In the genomic region with DNA sequence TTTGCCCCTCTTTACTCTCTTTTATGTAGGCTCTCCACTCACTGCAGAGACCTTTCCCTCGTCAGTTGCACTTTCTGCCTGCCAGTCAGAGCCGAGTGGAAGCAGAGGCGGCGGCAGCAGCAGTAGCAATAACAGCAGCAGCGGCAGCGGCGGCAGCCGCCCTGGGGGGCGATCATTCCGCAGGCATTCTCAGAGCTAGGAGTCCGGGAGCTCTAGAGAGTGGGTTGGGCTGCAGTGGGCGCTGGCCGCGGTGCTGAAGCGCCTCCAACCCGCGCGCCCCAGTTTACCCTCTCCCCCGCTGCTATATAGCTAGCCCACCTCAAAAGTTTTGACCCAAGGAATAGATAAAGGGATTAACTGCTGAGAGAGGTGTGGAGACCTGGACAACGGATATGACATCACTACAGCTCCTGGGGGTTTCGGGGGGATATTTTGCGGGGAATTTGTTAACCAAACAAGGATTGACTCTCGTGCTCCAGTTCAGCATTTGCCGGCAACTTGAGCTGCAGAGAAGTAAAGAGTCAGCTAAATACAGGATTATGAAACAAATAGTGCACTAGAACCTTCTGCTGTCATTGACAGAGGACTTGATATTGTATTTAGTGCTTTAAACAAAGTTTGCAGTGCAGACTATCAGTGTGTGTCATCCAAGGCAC, we compare ENCODE assay signal across 8 cellular contexts. TPM values are rescaled to one million over a fixed set of nuclear protein-coding genes. Genes with fewer than 3 reads are reported as not detected.
DNase-seq lines count a peak whose midpoint lies in the region; ATAC-seq and TF ChIP-seq lines count a peak whose summit lies in the region.

A gene (minus strand): TSS at position 97 of the 656 bp plus-strand sequence.

- no peak within 1 kb of the TSS for H3K9ac ChIP-seq in mammary epithelial cell (ENCODE audit: insufficient read depth, low read length)

- CTCF ChIA-PET in mammary epithelial cell (lab: Charles Lee; ENCODE audit: low non-redundant PET), result interaction anchor here (0.5 kb wide), 1 partner anchor 178 kb away, joined by 3 read pairs; no protein-coding TSS in a partner anchor

- intact Hi-C loops in mammary epithelial cell (cut with micrococcal nuclease), result loop anchor here (5.0 kb wide), 1 partner anchor 175 kb away; no protein-coding TSS in a partner anchor

- no peaks in the 10 kb centered on the region for H3K9me3 Mint-ChIP-seq in nephron

- TF ChIP-seq CTCF in GM10266 (IDR thresholded peaks at IDR 0.05; ENCODE audit: control insufficient read depth, insufficient read depth, low read depth, missing control alignments) (no peak), NB4 (IDR thresholded peaks at IDR 0.05; ENCODE audit: low read depth, low read length) (no peak), mammary epithelial cell (conservative IDR thresholded peaks at IDR 0.05 in 1 of 2, IDR thresholded peaks at IDR 0.05 in 1 of 2; ENCODE audit: extremely low read depth in 1 of 2, insufficient read depth in 1 of 2, low read depth in 1 of 2, low read length in 2 of 2) (no peak), nephron (IDR thresholded peaks at IDR 0.05; ENCODE audit: unreplicated experiment in 3 of 3) (no peak)

- H3K36me3 ChIP-seq in mammary epithelial cell (ENCODE audit: insufficient read depth, low read length), result no peaks in the 10 kb centered on the region

- no TSS peak for BruUV-seq in mammary epithelial cell (replicated peaks; lab: Mats Ljungman, UMichigan)

- no peaks in the 10 kb centered on the region for H3K36me3 Mint-ChIP-seq in nephron (ENCODE audit: low read depth)

- H3K27me3 Mint-ChIP-seq in nephron (ENCODE audit: low read depth), result peaks cover 23% of the 10 kb centered on the region

- dilution Hi-C loops in mammary epithelial cell (cut with HindIII; ENCODE audit: low sequenced_read_pairs), result loop anchor here (5.0 kb wide), 1 partner anchor 85 kb away; no protein-coding TSS in a partner anchor

- ATAC-seq in esophagus mucosa, result no peak
- ATAC-seq in GM19351 (IDR thresholded peaks at IDR 0.05; ENCODE audit: unreplicated experiment), result no peak
- ATAC-seq in GM18870 (IDR thresholded peaks at IDR 0.05; ENCODE audit: unreplicated experiment), result no peak

- TF ChIP-seq POLR2A in NB4 (IDR thresholded peaks at IDR 0.05; ENCODE audit: extremely low read depth, insufficient read length), result no peak

- H3K4me1 ChIP-seq in mammary epithelial cell (ENCODE audit: insufficient read depth, low read length), result no peaks in the 10 kb centered on the region

- H2AFZ ChIP-seq in mammary epithelial cell (ENCODE audit: low read depth, low read length), result no peak within 1 kb of the TSS

- no peaks in the 10 kb centered on the region for H4K20me1 ChIP-seq in mammary epithelial cell (ENCODE audit: insufficient read depth, low read length)

- in situ Hi-C loops in mammary epithelial cell (cut with MboI; ENCODE audit: low sequenced_read_pairs in 2 of 2), result loop anchor here in 1 of 2 donors (25.0 kb wide), 1 partner anchor 190 kb away; no protein-coding TSS in a partner anchor

- 3% methylated on average over 24 of the region's 24 CpGs for WGBS in mammary epithelial cell (ENCODE audit: low coverage, missing lambda C conversion rate)

- H3K27ac ChIP-seq in mammary epithelial cell (ENCODE audit: insufficient read depth, low read depth, low read length), result no peak within 1 kb of the TSS

- H3K79me2 ChIP-seq in mammary epithelial cell (ENCODE audit: insufficient read depth, low read length), result no peaks in the 10 kb centered on the region

- no peak within 1 kb of the TSS for H3K27ac Mint-ChIP-seq in nephron

- peaks cover 5% of the 10 kb centered on the region for H3K4me1 Mint-ChIP-seq in nephron

- H3K4me3 Mint-ChIP-seq in nephron, result peak within 1 kb of the TSS; percentile 82 to 89 (median 83)

- H3K4me2 ChIP-seq in mammary epithelial cell (ENCODE audit: insufficient read depth, low read depth, low read length), result no peak within 1 kb of the TSS

- H3K9me3 ChIP-seq in mammary epithelial cell (replicated peaks; ENCODE audit: insufficient read depth, low read length), result no peaks in the 10 kb centered on the region

- H3K4me3 ChIP-seq in NB4 (ENCODE audit: low read depth, low read length) (no peak within 1 kb of the TSS), mammary epithelial cell (replicated peaks in 1 of 3; ENCODE audit: insufficient read depth in 1 of 3, low read depth in 2 of 3, low read length in 3 of 3) (no peak within 1 kb of the TSS)

- H3K27me3 ChIP-seq in mammary epithelial cell (ENCODE audit: insufficient read depth, low read length), result peaks cover 14% of the 10 kb centered on the region

- DNase-seq in GM10266 (ENCODE audit: extremely low spot score) (peak; percentile 15), NB4 (ENCODE audit: low read depth) (peak; percentile 2), mammary epithelial cell (peak; percentile 20), GDM1 (lab: John Stamatoyannopoulos, UW) (no peak)

RNA-seq across cellular contexts. Expression of the gene that starts here (rescaled TPM):
- total RNA-seq in mammary epithelial cell (not detected), esophagus mucosa (not detected)
- not detected for polyA plus RNA-seq in mammary epithelial cell
- polyA minus RNA-seq in mammary epithelial cell, result not detected

Comparison
In these comparisons a context has a peak if more than half of its experiments do, and no peak if none do; other contexts are left out.
1. Peak in DNase-seq in mammary epithelial cell; RNA of the gene not detected or under 1 TPM.